In genomic region chr14:20569066-20569465, GRCh38 we compare ENCODE assay signal across 29 cellular contexts. TPM values are rescaled to one million over a fixed set of nuclear protein-coding genes. Genes with fewer than 3 reads are reported as not detected.
DNase-seq lines count a peak whose midpoint lies in the region; ATAC-seq, FAIRE-seq and TF ChIP-seq lines count a peak whose summit lies in the region.
"Had no signal": no experiment of that assay in that cellular context is flagged by ENCODE, and none has a peak within 500 bp of the region (broad histone marks: within the 10 kb centered on the region; RNA-seq: fewer than 3 reads in every experiment).

No MANE protein-coding gene starts in this region.

- no peaks in the 10 kb centered on the region for H3K27me3 ChIP-seq in H1 (replicated peaks in 1 of 4; ENCODE audit: control insufficient read depth in 3 of 4, extremely low read depth in 1 of 4, insufficient read depth in 3 of 4, low read length in 3 of 4)
- no peaks in the 10 kb centered on the region for H3K27me3 ChIP-seq in mesendoderm (ENCODE audit: insufficient read depth, low read length, poor library complexity)
- H3K27me3 ChIP-seq: BE2C, BLaER1 had no signal

- H3K79me2 ChIP-seq in H1 (ENCODE audit: control insufficient read depth in 1 of 2, insufficient read depth in 2 of 2, low read length in 2 of 2) (no peaks in the 10 kb centered on the region), mesendoderm (ENCODE audit: control insufficient read depth, insufficient read depth, low read length) (no peaks in the 10 kb centered on the region)

- H3K27ac ChIP-seq in HEK293 (ENCODE audit: extremely low read depth, low read depth, low read length) (no peak overlapping the region), H1 (ENCODE audit: low read depth, low read length) (no peak overlapping the region), mesendoderm (ENCODE audit: low read depth, low read length) (no peak overlapping the region)
- H3K27ac ChIP-seq: BLaER1 had no signal

- H4K91ac ChIP-seq in H1 (replicated peaks; ENCODE audit: insufficient read length, low read length) = no peak overlapping the region

- no peak overlapping the region for H3K4ac ChIP-seq in H1 (replicated peaks; ENCODE audit: insufficient read length, low read depth, low read length)
- no peak overlapping the region for H3K4ac ChIP-seq in mesendoderm (ENCODE audit: low read depth, low read length)

- H2BK15ac ChIP-seq in H1 (ENCODE audit: low read length) (no peak overlapping the region), mesendoderm (replicated peaks; ENCODE audit: low read depth) (no peak overlapping the region)

- no peak overlapping the region for H2BK12ac ChIP-seq in H1 (ENCODE audit: low read depth, low read length)

- H2AK5ac ChIP-seq in H1 (ENCODE audit: low read depth, low read length) (0 out of 2 replicates have a peak overlapping the region, but pooled peaks have one; percentile 53), mesendoderm (ENCODE audit: low read length) (no peak overlapping the region)

- H4K8ac ChIP-seq in H1 (ENCODE audit: extremely low read depth, insufficient read depth, low read length) (no peak overlapping the region), mesendoderm (ENCODE audit: low read depth, low read length) (no peak overlapping the region)

- no peak for TF ChIP-seq EP300 in H1 (IDR thresholded peaks at IDR 0.05; ENCODE audit: borderline replicate concordance in 1 of 2, low read depth in 2 of 2, low read length in 2 of 2)

- H2BK5ac ChIP-seq in H1 (ENCODE audit: low read depth, low read length) (no peak overlapping the region), mesendoderm (ENCODE audit: low read length) (no peak overlapping the region)

- no peaks in the 10 kb centered on the region for H3K36me3 Mint-ChIP-seq in MCF 10A (ENCODE audit: insufficient read depth, unreplicated experiment)
- H3K36me3 Mint-ChIP-seq in activated naive CD4-positive, alpha-beta T cell treated with anti-CD3 and anti-CD28 coated beads, Interleukin-2, amount 50 U/mL, for 72 hours = peaks cover 8 to 15% of the 10 kb centered on the region in 2 donors
- H3K36me3 Mint-ChIP-seq: CD14-positive monocyte; CD4-positive, CD25-positive, alpha-beta regulatory T cell had no signal

- FAIRE-seq in H1 (lab: Jason Lieb, UNC) = no peak
- FAIRE-seq: A204.1, GM12891, GM19239 had no signal

- H3K4me1 ChIP-seq in HEK293 (ENCODE audit: control insufficient read depth, insufficient read depth, low read length) (no peaks in the 10 kb centered on the region), H1 (replicated peaks in 1 of 4; ENCODE audit: control insufficient read depth in 3 of 4, insufficient read depth in 4 of 4, low read length in 3 of 4) (peaks cover 0 to 4% (median 0%) of the 10 kb centered on the region in 4 experiments; a peak in 1 of 7 replicates), mesendoderm (ENCODE audit: control insufficient read depth, low read depth, low read length) (peaks cover 2% of the 10 kb centered on the region)
- H3K4me1 ChIP-seq: BE2C, BLaER1 had no signal

- no peak overlapping the region for H2AFZ ChIP-seq in H1 (ENCODE audit: low read length)

- no peak overlapping the region for H2BK120ac ChIP-seq in H1 (replicated peaks; ENCODE audit: low read depth, low read length)
- no peak overlapping the region for H2BK120ac ChIP-seq in mesendoderm (ENCODE audit: low read depth, low read length)

- no peaks in the 10 kb centered on the region for H3K9me3 ChIP-seq in HEK293 (ENCODE audit: control insufficient read depth, insufficient read depth, low read depth, low read length)
- H3K9me3 ChIP-seq in H1 (ENCODE audit: insufficient read depth in 2 of 2, low read depth in 1 of 2, low read length in 1 of 2) = peaks cover 16 to 17% of the 10 kb centered on the region in 2 experiments

- no peaks in the 10 kb centered on the region for H3K27me3 Mint-ChIP-seq in MCF 10A (ENCODE audit: insufficient read depth, unreplicated experiment)

- POLR2A ChIA-PET in HEK293 (lab: Yijun Ruan, JAX) (no interaction called here), H1 (lab: Charles Lee; ENCODE audit: partially characterized antibody) (interaction anchor here (0.6 to 1.8 kb wide), 2 partner anchors 110 to 161 kb away, joined by 4 read pairs; no protein-coding TSS in a partner anchor), MCF 10A (lab: Yijun Ruan, JAX) (no interaction called here)

- no peak overlapping the region for H3K18ac ChIP-seq in H1 (ENCODE audit: extremely low read depth, low read length)
- peak overlapping the region; percentile 39 for H3K18ac ChIP-seq in mesendoderm (ENCODE audit: low read length)

- no peak for DNase-seq in H1 (ENCODE audit: low read depth in 1 of 2, low spot score in 2 of 2)
- DNase-seq in mesendoderm = no peak
- DNase-seq in MCF 10A (ENCODE audit: unreplicated experiment) = no peak
- no peak for DNase-seq in activated naive CD4-positive, alpha-beta T cell treated with anti-CD3 and anti-CD28 coated beads, Interleukin-2, amount 50 U/mL, for 72 hours (ENCODE audit: low spot score in 2 of 2)
- DNase-seq: 8988T; ACHN; BE2C; C1 segment of cervical spinal cord; CD4-positive, alpha-beta memory T cell; CD4-positive, CD25-positive, alpha-beta regulatory T cell; CD8-positive, alpha-beta memory T cell; COR-L47; DMS 273 treated with DMSO at 0.1 percent for 48 hours; DMS153; DMS53; DMS79; DND-41; EL; GDM1 had no signal

- ATAC-seq in activated naive CD4-positive, alpha-beta T cell treated with anti-CD3 and anti-CD28 coated beads, Interleukin-2, amount 50 U/mL, for 72 hours = no peak

- TF ChIP-seq POLR2A in H1 (IDR thresholded peaks at IDR 0.05; ENCODE audit: control extremely low read depth in 1 of 2, low read depth in 2 of 2, low read length in 2 of 2) = no peak

- no TSS peak for BruUV-seq in MCF 10A (replicated peaks; lab: Mats Ljungman, UMichigan)

- no peaks in the 10 kb centered on the region for H3K36me3 ChIP-seq in HEK293 (ENCODE audit: control insufficient read depth in 2 of 2, insufficient read depth in 1 of 2, low read length in 2 of 2)
- H3K36me3 ChIP-seq in H1 (ENCODE audit: control insufficient read depth in 2 of 4, insufficient read depth in 4 of 4, low read length in 3 of 4) = peaks cover 0 to 2% (median 0%) of the 10 kb centered on the region in 4 experiments; a peak in 2 of 8 replicates
- H3K36me3 ChIP-seq in mesendoderm (ENCODE audit: control insufficient read depth, insufficient read depth, low read length) = no peaks in the 10 kb centered on the region
- H3K36me3 ChIP-seq: BE2C, BLaER1 had no signal

- no peak overlapping the region for H3K4me3 ChIP-seq in HEK293 (ENCODE audit: low read depth, low read length)
- H3K4me3 ChIP-seq in H1 (ENCODE audit: extremely low read depth in 1 of 4, insufficient read depth in 2 of 4, low read depth in 3 of 4, low read length in 4 of 4) = no peak overlapping the region
- H3K4me3 ChIP-seq in mesendoderm (ENCODE audit: low read length) = no peak overlapping the region
- H3K4me3 ChIP-seq: BLaER1 had no signal

- H4K5ac ChIP-seq in H1 (ENCODE audit: insufficient read length, low read depth, low read length) = no peak overlapping the region
- H4K5ac ChIP-seq in mesendoderm (ENCODE audit: low read length) = no peak overlapping the region

- no peak overlapping the region for H3K9ac ChIP-seq in H1 (replicated peaks in 1 of 4; ENCODE audit: extremely low read depth in 1 of 4, low read depth in 3 of 4, low read length in 3 of 4)
- no peak overlapping the region for H3K9ac ChIP-seq in mesendoderm (ENCODE audit: low read length)
- H3K9ac ChIP-seq: BLaER1 had no signal

- no peak overlapping the region for H2BK20ac ChIP-seq in H1 (ENCODE audit: low read length)

- no peak overlapping the region for H3K4me2 ChIP-seq in H1 (ENCODE audit: insufficient read depth in 1 of 2, low read depth in 2 of 2, low read length in 2 of 2)
- no peak overlapping the region for H3K4me2 ChIP-seq in mesendoderm (ENCODE audit: low read length)
- H3K4me2 ChIP-seq: BLaER1 had no signal

- no peak overlapping the region for H3K23ac ChIP-seq in H1 (ENCODE audit: insufficient read length)
- no peak overlapping the region for H3K23ac ChIP-seq in mesendoderm (ENCODE audit: low read length)

- no peak overlapping the region for H3K56ac ChIP-seq in H1 (replicated peaks; ENCODE audit: insufficient read length, low read depth, low read length)
- H3K56ac ChIP-seq in mesendoderm (ENCODE audit: low read length) = no peak overlapping the region

- no peaks in the 10 kb centered on the region for H3K23me2 ChIP-seq in H1 (ENCODE audit: low read depth, low read length)

- H4K20me1 ChIP-seq in H1 (replicated peaks in 1 of 2; ENCODE audit: control insufficient read depth in 1 of 2, insufficient read depth in 2 of 2, low read length in 2 of 2) = no peaks in the 10 kb centered on the region
- H4K20me1 ChIP-seq: BLaER1 had no signal

- no peaks in the 10 kb centered on the region for H3K4me1 Mint-ChIP-seq in MCF 10A (ENCODE audit: insufficient read depth, unreplicated experiment)

- TF ChIP-seq CTCF in HEK293 (tag by site-specific recombination; IDR thresholded peaks at IDR 0.05) = no peak
- no peak for TF ChIP-seq CTCF in H1 (IDR thresholded peaks at IDR 0.05; ENCODE audit: control extremely low read depth in 1 of 3, insufficient read depth in 1 of 3, low read depth in 1 of 3, low read length in 3 of 3)
- no peak for TF ChIP-seq CTCF in MCF 10A (IDR thresholded peaks at IDR 0.05; ENCODE audit: unreplicated experiment)

- no peak overlapping the region for H3K4me3 Mint-ChIP-seq in MCF 10A (ENCODE audit: unreplicated experiment)
- H3K4me3 Mint-ChIP-seq: CD14-positive monocyte; CD4-positive, alpha-beta memory T cell; CD4-positive, CD25-positive, alpha-beta regulatory T cell; CD8-positive, alpha-beta memory T cell had no signal

- no peak overlapping the region for H3K14ac ChIP-seq in H1 (ENCODE audit: insufficient read length)

- no peak overlapping the region for H3K27ac Mint-ChIP-seq in MCF 10A (ENCODE audit: low read depth, unreplicated experiment)
- H3K27ac Mint-ChIP-seq in activated naive CD4-positive, alpha-beta T cell treated with anti-CD3 and anti-CD28 coated beads, Interleukin-2, amount 50 U/mL, for 72 hours = no peak overlapping the region
- H3K27ac Mint-ChIP-seq: CD14-positive monocyte; CD8-positive, alpha-beta memory T cell had no signal

- no peak for TF ChIP-seq RAD21 in H1 (IDR thresholded peaks at IDR 0.05 in 1 of 2, conservative IDR thresholded peaks at IDR 0.05 in 1 of 2; ENCODE audit: low read depth in 2 of 2, low read length in 2 of 2)

- CTCF ChIA-PET in HEK293 (lab: Yijun Ruan, JAX) (no interaction called here), H1 (lab: Charles Lee; ENCODE audit: partially characterized antibody) (interaction anchor here (1.1 to 2.2 kb wide), 5 partner anchors 14 to 100 kb away, joined by 3 to 9 read pairs (median 6); no protein-coding TSS in a partner anchor), MCF 10A (lab: Yijun Ruan, JAX) (interaction anchor here (0.6 to 0.7 kb wide), 2 partner anchors 133 to 227 kb away, joined by 3 to 4 read pairs; no protein-coding TSS in a partner anchor)

- intact Hi-C loops in MCF 10A (cut with micrococcal nuclease) = no loop called here

- H3K79me1 ChIP-seq in H1 (ENCODE audit: low read depth, low read length) = no peaks in the 10 kb centered on the region
- no peaks in the 10 kb centered on the region for H3K79me1 ChIP-seq in mesendoderm (ENCODE audit: low read length)

- H3K9me3 Mint-ChIP-seq in MCF 10A (ENCODE audit: unreplicated experiment) = no peaks in the 10 kb centered on the region
- peaks cover 5 to 9% of the 10 kb centered on the region in 2 donors for H3K9me3 Mint-ChIP-seq in activated naive CD4-positive, alpha-beta T cell treated with anti-CD3 and anti-CD28 coated beads, Interleukin-2, amount 50 U/mL, for 72 hours

RNA-seq across cellular contexts. Expression of gene RNASE9, which starts 8.2 kb away (rescaled TPM):
- total RNA-seq in H1 (2021; fragmentation: NEBNext Ultra II Directional; extraction: Animal tissue kit (Norgen Biotek cat#: 25700)) = not detected in 2 replicates
- 0.06 TPM in 2 replicates for polyA plus RNA-seq in H1 (2011; rRNA removed)
- polyA plus RNA-seq in H1 (2011; cell fraction: cytosol; rRNA removed) = 0.12 TPM
- polyA plus RNA-seq in H1 (2011; cell fraction: nucleus; rRNA removed) = 0.13 TPM
- polyA plus RNA-seq in H1 (2012, experiment 1 of 2) = not detected in 4 replicates
- polyA plus RNA-seq in H1 (2012, experiment 2 of 2) = not detected
- polyA plus RNA-seq in H1 (2013, experiment 1 of 2) = 0.14 TPM
- polyA plus RNA-seq in H1 (2013, experiment 2 of 2) = 0.17 TPM
- polyA minus RNA-seq in H1 (2011; rRNA and poly(A)+ RNA removed) = 0.22 TPM in 1 of 2 replicates, not detected in the other
- not detected for polyA minus RNA-seq in H1 (2011; cell fraction: cytosol; rRNA and poly(A)+ RNA removed)
- polyA minus RNA-seq in H1 (2011; cell fraction: nucleus; rRNA and poly(A)+ RNA removed) = 0.60 TPM
- 0.04 TPM for polyA plus RNA-seq in mesendoderm (2013, experiment 1 of 2)
- polyA plus RNA-seq in mesendoderm (2013, experiment 2 of 2) = not detected
- total RNA-seq in MCF 10A (2022) = not detected in 2 replicates
- not detected for total RNA-seq in activated naive CD4-positive, alpha-beta T cell treated with anti-CD3 and anti-CD28 coated beads, Interleukin-2, amount 50 U/mL, for 72 hours
- total RNA-seq: A673; CD4-positive, alpha-beta memory T cell; CD4-positive, CD25-positive, alpha-beta regulatory T cell; CD8-positive, alpha-beta memory T cell; Daoy; G401 had no signal
- polyA plus RNA-seq: AG04450; CD14-positive monocyte; CD4-positive, alpha-beta memory T cell; CD4-positive, CD25-positive, alpha-beta regulatory T cell; CD8-positive, alpha-beta memory T cell had no signal

RNA-seq across cellular contexts. Expression of gene RNASE11, which starts 18.7 kb away (rescaled TPM):
- total RNA-seq in H1 (2021; fragmentation: NEBNext Ultra II Directional; extraction: Animal tissue kit (Norgen Biotek cat#: 25700)) = not detected in 2 replicates
- polyA plus RNA-seq in H1 (2011; rRNA removed) = not detected in 2 replicates
- not detected for polyA plus RNA-seq in H1 (2011; cell fraction: cytosol; rRNA removed)
- polyA plus RNA-seq in H1 (2011; cell fraction: nucleus; rRNA removed) = not detected
- not detected in 4 replicates for polyA plus RNA-seq in H1 (2012, experiment 1 of 2)
- not detected for polyA plus RNA-seq in H1 (2012, experiment 2 of 2)
- 0.06 TPM for polyA plus RNA-seq in H1 (2013, experiment 1 of 2)
- polyA plus RNA-seq in H1 (2013, experiment 2 of 2) = 0.09 TPM
- polyA minus RNA-seq in H1 (2011; rRNA and poly(A)+ RNA removed) = not detected in 2 replicates
- polyA minus RNA-seq in H1 (2011; cell fraction: cytosol; rRNA and poly(A)+ RNA removed) = not detected
- polyA minus RNA-seq in H1 (2011; cell fraction: nucleus; rRNA and poly(A)+ RNA removed) = not detected
- polyA plus RNA-seq in mesendoderm (2013, experiment 1 of 2) = not detected
- polyA plus RNA-seq in mesendoderm (2013, experiment 2 of 2) = not detected
- total RNA-seq in MCF 10A (2022) = not detected in 2 replicates
- total RNA-seq in activated naive CD4-positive, alpha-beta T cell treated with anti-CD3 and anti-CD28 coated beads, Interleukin-2, amount 50 U/mL, for 72 hours = not detected
- total RNA-seq: A673; CD4-positive, alpha-beta memory T cell; CD4-positive, CD25-positive, alpha-beta regulatory T cell; CD8-positive, alpha-beta memory T cell; G401 had no signal
- polyA plus RNA-seq: AG04450; CD14-positive monocyte; CD4-positive, alpha-beta memory T cell; CD4-positive, CD25-positive, alpha-beta regulatory T cell; CD8-positive, alpha-beta memory T cell had no signal

RNA-seq across cellular contexts. Expression of gene RNASE12, which starts 22.1 kb away (rescaled TPM):
- total RNA-seq in H1 (2021; fragmentation: NEBNext Ultra II Directional; extraction: Animal tissue kit (Norgen Biotek cat#: 25700)) = not detected in 2 replicates
- polyA plus RNA-seq in H1 (2011; rRNA removed) = not detected in 2 replicates
- not detected for polyA plus RNA-seq in H1 (2011; cell fraction: cytosol; rRNA removed)
- polyA plus RNA-seq in H1 (2011; cell fraction: nucleus; rRNA removed) = not detected
- polyA plus RNA-seq in H1 (2012, experiment 1 of 2) = not detected in 4 replicates
- polyA plus RNA-seq in H1 (2012, experiment 2 of 2) = not detected
- polyA plus RNA-seq in H1 (2013, experiment 1 of 2) = not detected
- not detected for polyA plus RNA-seq in H1 (2013, experiment 2 of 2)
- polyA minus RNA-seq in H1 (2011; rRNA and poly(A)+ RNA removed) = not detected in 2 replicates
- polyA minus RNA-seq in H1 (2011; cell fraction: cytosol; rRNA and poly(A)+ RNA removed) = not detected
- polyA minus RNA-seq in H1 (2011; cell fraction: nucleus; rRNA and poly(A)+ RNA removed) = not detected
- not detected for polyA plus RNA-seq in mesendoderm (2013, experiment 1 of 2)
- not detected for polyA plus RNA-seq in mesendoderm (2013, experiment 2 of 2)
- not detected in 2 replicates for total RNA-seq in MCF 10A (2022)
- not detected for total RNA-seq in activated naive CD4-positive, alpha-beta T cell treated with anti-CD3 and anti-CD28 coated beads, Interleukin-2, amount 50 U/mL, for 72 hours
- total RNA-seq: A673; CD4-positive, alpha-beta memory T cell; CD4-positive, CD25-positive, alpha-beta regulatory T cell; CD8-positive, alpha-beta memory T cell; Daoy; G401 had no signal
- polyA plus RNA-seq: AG04450; CD14-positive monocyte; CD4-positive, alpha-beta memory T cell; CD4-positive, CD25-positive, alpha-beta regulatory T cell; CD8-positive, alpha-beta memory T cell had no signal
